In the genomic region with DNA sequence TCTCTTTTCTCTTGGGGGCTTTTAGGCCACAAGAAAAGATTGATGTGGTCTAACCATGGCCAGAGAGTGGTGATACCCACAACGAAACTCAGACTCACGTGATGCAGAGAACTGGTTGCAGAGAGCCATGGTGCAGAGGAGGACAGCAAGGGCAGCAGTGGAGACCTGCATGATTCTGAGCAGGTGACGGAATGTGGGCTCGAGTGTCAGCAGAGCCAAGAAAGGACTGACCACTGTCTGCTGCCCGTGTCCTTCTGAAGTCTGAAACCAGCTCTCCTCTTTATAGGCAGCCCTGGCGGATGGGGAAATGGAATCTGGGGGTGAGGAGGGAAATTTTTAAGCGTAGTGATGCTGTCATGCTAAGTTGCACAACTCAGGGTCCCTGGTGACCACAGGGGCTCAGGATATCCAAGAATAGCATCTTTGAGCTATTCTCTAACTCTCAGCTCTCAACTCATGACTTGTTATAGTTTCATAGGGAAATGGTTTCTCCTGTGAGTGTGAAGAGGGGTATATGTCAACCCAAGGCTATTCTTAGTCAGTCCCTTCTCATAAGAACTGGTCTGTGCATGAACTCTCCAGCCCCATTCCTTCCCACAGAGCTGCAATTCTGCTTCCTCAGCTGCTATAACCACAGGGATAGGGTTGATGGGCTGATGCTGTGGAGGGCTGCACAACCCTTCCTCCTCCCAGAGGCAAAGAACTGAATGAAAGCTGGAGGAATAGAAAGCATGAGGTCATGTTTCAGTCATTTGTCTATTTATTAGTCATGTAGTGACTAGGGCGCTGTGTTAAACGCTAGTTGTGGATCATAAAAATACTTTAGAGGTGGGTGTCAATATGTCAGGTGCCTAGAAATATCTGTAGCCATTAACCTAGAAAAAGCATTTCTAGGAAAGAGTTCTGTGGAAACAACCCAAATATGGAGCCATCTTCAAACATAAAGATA, we compare ENCODE assay signal across 9 cellular contexts. TPM values are rescaled to one million over a fixed set of nuclear protein-coding genes. Genes with fewer than 3 reads are reported as not detected.
DNase-seq lines count a peak whose midpoint lies in the region; ATAC-seq and TF ChIP-seq lines count a peak whose summit lies in the region.
"Had no signal": no experiment of that assay in that cellular context is flagged by ENCODE, and none has a peak within 500 bp of the region (broad histone marks: within the 10 kb centered on the region; RNA-seq: fewer than 3 reads in every experiment).

Gene CCL3 (minus strand): TSS at position 256 of the 949 bp plus-strand sequence. CDS start 85 bp downstream, at position 171.

- TF ChIP-seq POLR2A in GM18505 (IDR thresholded peaks at IDR 0.05; ENCODE audit: borderline replicate concordance, extremely low read depth, insufficient read depth, insufficient read length) = peak; percentile 98
- TF ChIP-seq POLR2A in body of pancreas (IDR thresholded peaks at IDR 0.05) = peak in 2 of 3 donors; percentile 35 to 57

- 44 to 58% methylated on average over 9 of the region's 9 CpGs for WGBS in body of pancreas, 2 donors

- no peak for TF ChIP-seq CTCF in body of pancreas (IDR thresholded peaks at IDR 0.05)

- in situ Hi-C loops in KBM-7 (cut with MboI; ENCODE audit: low pct_unique_long_range_greater_than_20kb, low sequenced_read_pairs) = no loop called here

- no peaks in the 10 kb centered on the region for H3K36me3 ChIP-seq in body of pancreas (replicated peaks in 1 of 2; ENCODE audit: insufficient read depth in 1 of 2, low read depth in 2 of 2)

- intact Hi-C loops in body of pancreas (cut with DNase I) = no loop called here

- ATAC-seq in GM18505 (IDR thresholded peaks at IDR 0.05; ENCODE audit: unreplicated experiment) (peak; percentile 56), GM21619 (IDR thresholded peaks at IDR 0.05; ENCODE audit: unreplicated experiment) (peak; percentile 56), body of pancreas (no peak)

- no peaks in the 10 kb centered on the region for H3K27me3 ChIP-seq in body of pancreas

- no peaks in the 10 kb centered on the region for H3K9me3 ChIP-seq in body of pancreas

- peak; percentile 28 for DNase-seq in KBM-7
- DNase-seq in body of pancreas = peak in 2 of 4 donors; percentile 12 to 61
- peak; percentile 50 to 70 for DNase-seq in stimulated activated CD8-positive, alpha-beta memory T cell treated with anti-CD3 and anti-CD28 coated beads, Interleukin-7, amount 100 ng/mL, for 48 hours (ENCODE audit: extremely low read depth in 1 of 2, low read depth in 1 of 2)
- DNase-seq in NCI-H226 = no peak
- no peak for DNase-seq in ureter (ENCODE audit: low spot score)
- no peak for DNase-seq in GM19238 (ENCODE audit: insufficient read length, low spot score)

- no peak within 1 kb of the TSS for H3K4me3 ChIP-seq in body of pancreas

- no peaks in the 10 kb centered on the region for H3K4me1 ChIP-seq in body of pancreas

- H3K27ac ChIP-seq in body of pancreas = no peak within 1 kb of the TSS

RNA-seq across cellular contexts. Expression of gene CCL3, which starts in this region (rescaled TPM):
- total RNA-seq in body of pancreas (not detected), ureter (0.78 TPM)
- total RNA-seq: NCI-H460 had no signal

Comparison
In these comparisons a context has a peak if more than half of its experiments do, and no peak if none do; other contexts are left out.
1. DNase-seq: peak in KBM-7 (single experiment) and stimulated activated CD8-positive, alpha-beta memory T cell treated with anti-CD3 and anti-CD28 coated beads, Interleukin-7, amount 100 ng/mL, for 48 hours (2 of 2); none in NCI-H226 (single experiment), ureter (single experiment) and GM19238 (single experiment).